18 cellular contexts compared by ENCODE assay signal in genomic region chr9:107866912-107867311, GRCh38.
DNase-seq lines count a peak whose midpoint lies in the region; ATAC-seq and TF ChIP-seq lines count a peak whose summit lies in the region.
"Had no signal": no experiment of that assay in that cellular context is flagged by ENCODE, and none has a peak within 500 bp of the region (broad histone marks: within the 10 kb centered on the region; RNA-seq: fewer than 3 reads in every experiment).

No MANE protein-coding gene starts in this region.

- H3K27me3 ChIP-seq in neutrophil = no peaks in the 10 kb centered on the region
- H3K27me3 ChIP-seq: transverse colon had no signal

- H3K4me1 ChIP-seq in neutrophil (ENCODE audit: control insufficient read depth in 1 of 2, insufficient read depth in 1 of 2, low read depth in 1 of 2, low read length in 1 of 2) = peaks cover 73 to 85% of the 10 kb centered on the region in 2 experiments
- H3K4me1 ChIP-seq: prostate gland had no signal

- H3K36me3 ChIP-seq in neutrophil = no peaks in the 10 kb centered on the region
- H3K36me3 ChIP-seq: prostate gland, transverse colon had no signal

- H3K4me1 Mint-ChIP-seq in T-cell = peaks cover 0 to 6% (median 0%) of the 10 kb centered on the region in 3 donors
- H3K4me1 Mint-ChIP-seq: activated T-helper 17 cell treated with anti-CD3 and anti-CD28 coated beads, Interleukin-2, amount 50 U/mL, for 72 hours; CD4-positive, CD25-positive, alpha-beta regulatory T cell had no signal

- peak overlapping the region; percentile 1 to 2 for H3K4me3 ChIP-seq in neutrophil (ENCODE audit: low read depth in 1 of 2, low read length in 1 of 2)
- H3K4me3 ChIP-seq: prostate gland, transverse colon had no signal

- H3K27ac Mint-ChIP-seq in T-cell = no peak overlapping the region
- H3K27ac Mint-ChIP-seq: activated CD4-positive, alpha-beta memory T cell treated with anti-CD3 and anti-CD28 coated beads for 36 hours; activated T-helper 17 cell treated with anti-CD3 and anti-CD28 coated beads, Interleukin-2, amount 50 U/mL, for 72 hours; CD4-positive, CD25-positive, alpha-beta regulatory T cell had no signal

- DNase-seq in CD1c-positive myeloid dendritic cell (ENCODE audit: extremely low spot score) (peak; percentile 78), NOMO-1 treated with dmso at 0.1 percent for 144 hours (lab: John Stamatoyannopoulos, UW; ENCODE audit: unreplicated experiment) (peak; percentile 78), fibroblast of gingiva (ENCODE audit: low read depth) (peak; percentile 60), T-cell (no peak)
- DNase-seq in activated CD4-positive, CD25-positive, alpha-beta regulatory T cell treated with anti-CD3 and anti-CD28 coated beads, Interleukin-2, amount 50 U/mL, for 72 hours = no peak
- DNase-seq: activated CD4-positive, alpha-beta memory T cell treated with anti-CD3 and anti-CD28 coated beads for 36 hours; aorta; CD4-positive, CD25-positive, alpha-beta regulatory T cell; foreskin melanocyte; NCI-H187; stimulated activated CD8-positive, alpha-beta memory T cell treated with anti-CD3 and anti-CD28 coated beads, Interleukin-4, amount 100 ng/mL, for 48 hours; T-helper 9 cell; transverse colon had no signal

- POLR2A ChIA-PET in T-cell (lab: Charles Lee) = no interaction called here

- H3K36me3 Mint-ChIP-seq in T-cell = no peaks in the 10 kb centered on the region
- H3K36me3 Mint-ChIP-seq: activated CD4-positive, alpha-beta memory T cell treated with anti-CD3 and anti-CD28 coated beads for 36 hours; CD4-positive, CD25-positive, alpha-beta regulatory T cell had no signal

- H3K4me3 Mint-ChIP-seq in T-cell = no peak overlapping the region
- H3K4me3 Mint-ChIP-seq: activated CD4-positive, alpha-beta memory T cell treated with anti-CD3 and anti-CD28 coated beads for 36 hours; activated T-helper 17 cell treated with anti-CD3 and anti-CD28 coated beads, Interleukin-2, amount 50 U/mL, for 72 hours; CD4-positive, CD25-positive, alpha-beta regulatory T cell had no signal

- no peak for TF ChIP-seq CTCF in neutrophil (IDR thresholded peaks at IDR 0.05)

- no peaks in the 10 kb centered on the region for H3K27me3 Mint-ChIP-seq in T-cell
- H3K27me3 Mint-ChIP-seq: activated CD4-positive, alpha-beta memory T cell treated with anti-CD3 and anti-CD28 coated beads for 36 hours; activated T-helper 17 cell treated with anti-CD3 and anti-CD28 coated beads, Interleukin-2, amount 50 U/mL, for 72 hours; CD4-positive, CD25-positive, alpha-beta regulatory T cell had no signal

- peak overlapping the region; percentile 79 for H3K27ac ChIP-seq in neutrophil
- H3K27ac ChIP-seq: prostate gland, transverse colon had no signal

- CTCF ChIA-PET in T-cell (lab: Charles Lee) = no interaction called here

- ATAC-seq in HG02852 (IDR thresholded peaks at IDR 0.05; ENCODE audit: unreplicated experiment) (no peak), HG02588 (IDR thresholded peaks at IDR 0.05; ENCODE audit: unreplicated experiment) (no peak), T-cell (replicated peaks in 1 of 4) (no peak)
- ATAC-seq: activated T-helper 17 cell treated with anti-CD3 and anti-CD28 coated beads, Interleukin-2, amount 50 U/mL, for 72 hours had no signal

- no peaks in the 10 kb centered on the region for H3K9me3 ChIP-seq in neutrophil
- H3K9me3 ChIP-seq: prostate gland, transverse colon had no signal

- peaks cover 0 to 5% (median 4%) of the 10 kb centered on the region in 3 donors for H3K9me3 Mint-ChIP-seq in T-cell
- H3K9me3 Mint-ChIP-seq: activated CD4-positive, alpha-beta memory T cell treated with anti-CD3 and anti-CD28 coated beads for 36 hours; activated T-helper 17 cell treated with anti-CD3 and anti-CD28 coated beads, Interleukin-2, amount 50 U/mL, for 72 hours had no signal

Comparison
In these comparisons a context has a peak if more than half of its experiments do, and no peak if none do; other contexts are left out.
1. DNase-seq: peak in CD1c-positive myeloid dendritic cell (single experiment), NOMO-1 treated with dmso at 0.1 percent for 144 hours (single experiment) and fibroblast of gingiva (single experiment); none in activated CD4-positive, CD25-positive, alpha-beta regulatory T cell treated with anti-CD3 and anti-CD28 coated beads, Interleukin-2, amount 50 U/mL, for 72 hours (single experiment) and T-cell (0 of 34).